In the genomic region with DNA sequence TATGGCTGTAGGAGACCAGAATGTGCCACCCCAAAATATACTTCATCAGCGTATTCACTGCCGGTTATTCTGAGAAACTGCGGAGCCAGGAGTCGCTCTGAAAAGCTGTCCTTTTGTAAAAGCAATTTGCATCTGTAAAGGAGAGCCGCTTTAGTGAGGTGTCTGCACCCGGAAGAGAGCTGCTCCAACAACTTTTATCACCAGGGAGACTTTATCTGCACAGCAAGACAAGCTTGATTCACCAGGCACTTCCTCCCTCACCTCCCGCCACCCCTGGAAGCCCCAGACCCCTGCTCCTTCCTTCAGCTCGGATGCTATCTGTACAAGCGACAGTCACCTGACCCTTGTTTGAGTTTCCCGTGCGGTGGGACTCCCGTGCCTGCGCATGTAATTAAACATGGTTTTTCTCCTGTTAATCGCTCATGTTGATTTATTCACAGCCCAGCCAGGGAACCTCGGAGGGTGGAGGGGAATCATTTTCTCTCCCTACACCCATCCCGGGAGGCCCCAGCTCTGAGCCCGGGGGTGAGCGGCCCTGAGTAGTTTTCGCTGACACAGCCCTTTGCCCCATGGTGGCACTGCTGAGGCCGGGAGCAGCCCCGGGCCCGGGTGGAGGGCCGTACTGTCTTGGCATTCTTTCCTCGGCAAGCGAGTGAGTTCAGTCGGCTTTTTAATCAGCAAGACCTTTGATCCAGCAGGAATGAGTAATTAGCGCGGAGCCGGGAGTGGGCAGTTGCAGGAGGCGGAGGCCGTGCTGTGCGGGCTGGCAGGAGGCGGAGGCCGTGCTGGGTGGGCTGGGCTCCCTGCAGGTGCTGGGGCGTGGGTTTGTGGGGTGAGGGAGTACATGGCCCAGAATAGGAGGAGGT, we compare ENCODE assay signal across 9 cellular contexts.
DNase-seq lines count a peak whose midpoint lies in the region; ATAC-seq and TF ChIP-seq lines count a peak whose summit lies in the region.
"Had no signal": no experiment of that assay in that cellular context is flagged by ENCODE, and none has a peak within 500 bp of the region (broad histone marks: within the 10 kb centered on the region; RNA-seq: fewer than 3 reads in every experiment).

No MANE protein-coding gene starts in this region.

- DNase-seq in left cardiac atrium (peak; percentile 43), Right ventricle myocardium inferior (ENCODE audit: missing footprints) (no peak), transverse colon (peak; percentile 88), breast epithelium (ENCODE audit: low spot score in 2 of 2) (no peak), G401 (ENCODE audit: low spot score) (no peak)

- H3K27ac Mint-ChIP-seq in activated naive CD8-positive, alpha-beta T cell = peak overlapping the region; percentile 72

- H3K4me1 ChIP-seq in liver (ENCODE audit: control insufficient read depth in 4 of 4, insufficient read depth in 4 of 4, low read length in 3 of 4) = peaks cover 7 to 30% (median 18%) of the 10 kb centered on the region in 4 donors
- peaks cover 19 to 52% (median 38%) of the 10 kb centered on the region in 4 donors for H3K4me1 ChIP-seq in transverse colon
- H3K4me1 ChIP-seq in breast epithelium = peaks cover 0 to 8% of the 10 kb centered on the region in 2 donors

- TF ChIP-seq EP300 in transverse colon (IDR thresholded peaks at IDR 0.05; ENCODE audit: low read depth) = no peak

- 27% methylated on average over 35 of the region's 35 CpGs for whole genome bisulfite sequencing in liver
- 45 to 52% methylated on average over 4 to 35 of the region's 35 CpGs for WGBS in transverse colon (ENCODE audit: low coverage in 1 of 2), 2 donors

- intact Hi-C loops in left cardiac atrium (cut with DNase I) = no loop called here
- intact Hi-C loops in Right ventricle myocardium inferior (cut with DNase I) = no loop called here
- intact Hi-C loops in transverse colon (cut with DNase I; ENCODE audit: low total_unique reads) = no loop called here
- intact Hi-C loops in breast epithelium (cut with DNase I; ENCODE audit: low total_unique reads) = no loop called here

- no peak for TF ChIP-seq CTCF in liver (IDR thresholded peaks at IDR 0.05; ENCODE audit: low read depth, low read length, missing input control)
- TF ChIP-seq CTCF in transverse colon (IDR thresholded peaks at IDR 0.05) = no peak
- TF ChIP-seq CTCF in breast epithelium (IDR thresholded peaks at IDR 0.05) = no peak

- no peaks in the 10 kb centered on the region for H3K9me3 Mint-ChIP-seq in activated naive CD8-positive, alpha-beta T cell (ENCODE audit: low read depth)

- no peaks in the 10 kb centered on the region for H3K36me3 Mint-ChIP-seq in activated naive CD8-positive, alpha-beta T cell

- in situ Hi-C loops in transverse colon (cut with MboI; ENCODE audit: low pct_ligation_motif_present in 1 of 4, low pct_unique_long_range_greater_than_20kb in 1 of 4, low sequenced_read_pairs in 3 of 4) = no loop called here
- in situ Hi-C loops in G401 (cut with HindIII; ENCODE audit: low sequenced_read_pairs) = no loop called here

- peak overlapping the region in 1 of 2 donors; percentile 71 for H3K9ac ChIP-seq in liver (ENCODE audit: low read depth in 1 of 2, low read length in 2 of 2)

- H3K4me3 Mint-ChIP-seq in activated naive CD8-positive, alpha-beta T cell = peak overlapping the region; percentile 82

- H3K36me3 ChIP-seq in liver (ENCODE audit: control insufficient read depth in 4 of 4, insufficient read depth in 3 of 4, low read depth in 1 of 4, low read length in 3 of 4) (no peaks in the 10 kb centered on the region), transverse colon (no peaks in the 10 kb centered on the region), breast epithelium (no peaks in the 10 kb centered on the region)
- H3K36me3 ChIP-seq: neutrophil had no signal

- H3K27me3 ChIP-seq in liver (ENCODE audit: control insufficient read depth in 4 of 4, insufficient read depth in 4 of 4, low read length in 3 of 4) (no peaks in the 10 kb centered on the region), transverse colon (no peaks in the 10 kb centered on the region), breast epithelium (no peaks in the 10 kb centered on the region)

- TF ChIP-seq POLR2A in transverse colon (IDR thresholded peaks at IDR 0.05) (peak; percentile 29), breast epithelium (IDR thresholded peaks at IDR 0.05) (no peak)

- no peaks in the 10 kb centered on the region for H3K9me3 ChIP-seq in liver (ENCODE audit: control insufficient read depth in 4 of 4, low read length in 3 of 4)
- no peaks in the 10 kb centered on the region for H3K9me3 ChIP-seq in transverse colon
- H3K9me3 ChIP-seq in breast epithelium = no peaks in the 10 kb centered on the region
- H3K9me3 ChIP-seq: neutrophil had no signal

- no peak for TF ChIP-seq RAD21 in liver (IDR thresholded peaks at IDR 0.05)

- ATAC-seq in left cardiac atrium (peak; percentile 58 to 84), Right ventricle myocardium inferior (no peak), HG02763 (IDR thresholded peaks at IDR 0.05; ENCODE audit: unreplicated experiment) (no peak)

- peak overlapping the region; percentile 43 to 67 for H3K27ac ChIP-seq in liver (ENCODE audit: low read depth in 1 of 2, low read length in 2 of 2)
- peak overlapping the region; percentile 83 to 90 (median 86) for H3K27ac ChIP-seq in transverse colon
- H3K27ac ChIP-seq in breast epithelium = no peak overlapping the region
- H3K27ac ChIP-seq: neutrophil had no signal

- no peaks in the 10 kb centered on the region for H3K27me3 Mint-ChIP-seq in activated naive CD8-positive, alpha-beta T cell

- H3K4me3 ChIP-seq in liver (ENCODE audit: low read depth in 1 of 3, low read length in 3 of 3) (peak overlapping the region in 1 of 3 donors; percentile 26), transverse colon (peak overlapping the region in 2 of 4 donors; percentile 15 to 26), breast epithelium (no peak overlapping the region)

- peaks cover 23% of the 10 kb centered on the region for H3K4me1 Mint-ChIP-seq in activated naive CD8-positive, alpha-beta T cell (ENCODE audit: low read depth)

TF ChIP-seq in liver, 16 proteins besides CTCF, POLR2A, EP300 and RAD21:
- TF ChIP-seq SP1 (IDR thresholded peaks at IDR 0.05) (peak; percentile 24), FOXA2 (IDR thresholded peaks at IDR 0.05) (no peak), TAF1 (conservative IDR thresholded peaks at IDR 0.05) (no peak), RXRA (IDR thresholded peaks at IDR 0.05) (peak; percentile 24 to 45), GABPA (IDR thresholded peaks at IDR 0.05 in 1 of 2, conservative IDR thresholded peaks at IDR 0.05 in 1 of 2) (no peak), EGR1 (IDR thresholded peaks at IDR 0.05; ENCODE audit: low read depth in 2 of 2) (no peak), JUND (IDR thresholded peaks at IDR 0.05) (peak in 1 of 2 donors; percentile 13), FOXA1 (IDR thresholded peaks at IDR 0.05) (no peak), HNF4G (IDR thresholded peaks at IDR 0.05) (no peak), NR2F2 (IDR thresholded peaks at IDR 0.05) (peak; percentile 38), YY1 (IDR thresholded peaks at IDR 0.05) (peak; percentile 72), HNF4A (conservative IDR thresholded peaks at IDR 0.05) (peak; percentile 35 to 62)
- TF ChIP-seq, protein P1, sequence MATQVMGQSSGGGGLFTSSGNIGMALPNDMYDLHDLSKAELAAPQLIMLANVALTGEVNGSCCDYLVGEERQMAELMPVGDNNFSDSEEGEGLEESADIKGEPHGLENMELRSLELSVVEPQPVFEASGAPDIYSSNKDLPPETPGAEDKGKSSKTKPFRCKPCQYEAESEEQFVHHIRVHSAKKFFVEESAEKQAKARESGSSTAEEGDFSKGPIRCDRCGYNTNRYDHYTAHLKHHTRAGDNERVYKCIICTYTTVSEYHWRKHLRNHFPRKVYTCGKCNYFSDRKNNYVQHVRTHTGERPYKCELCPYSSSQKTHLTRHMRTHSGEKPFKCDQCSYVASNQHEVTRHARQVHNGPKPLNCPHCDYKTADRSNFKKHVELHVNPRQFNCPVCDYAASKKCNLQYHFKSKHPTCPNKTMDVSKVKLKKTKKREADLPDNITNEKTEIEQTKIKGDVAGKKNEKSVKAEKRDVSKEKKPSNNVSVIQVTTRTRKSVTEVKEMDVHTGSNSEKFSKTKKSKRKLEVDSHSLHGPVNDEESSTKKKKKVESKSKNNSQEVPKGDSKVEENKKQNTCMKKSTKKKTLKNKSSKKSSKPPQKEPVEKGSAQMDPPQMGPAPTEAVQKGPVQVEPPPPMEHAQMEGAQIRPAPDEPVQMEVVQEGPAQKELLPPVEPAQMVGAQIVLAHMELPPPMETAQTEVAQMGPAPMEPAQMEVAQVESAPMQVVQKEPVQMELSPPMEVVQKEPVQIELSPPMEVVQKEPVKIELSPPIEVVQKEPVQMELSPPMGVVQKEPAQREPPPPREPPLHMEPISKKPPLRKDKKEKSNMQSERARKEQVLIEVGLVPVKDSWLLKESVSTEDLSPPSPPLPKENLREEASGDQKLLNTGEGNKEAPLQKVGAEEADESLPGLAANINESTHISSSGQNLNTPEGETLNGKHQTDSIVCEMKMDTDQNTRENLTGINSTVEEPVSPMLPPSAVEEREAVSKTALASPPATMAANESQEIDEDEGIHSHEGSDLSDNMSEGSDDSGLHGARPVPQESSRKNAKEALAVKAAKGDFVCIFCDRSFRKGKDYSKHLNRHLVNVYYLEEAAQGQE (IDR thresholded peaks at IDR 0.05) = no peak
- TF ChIP-seq, protein P2, sequence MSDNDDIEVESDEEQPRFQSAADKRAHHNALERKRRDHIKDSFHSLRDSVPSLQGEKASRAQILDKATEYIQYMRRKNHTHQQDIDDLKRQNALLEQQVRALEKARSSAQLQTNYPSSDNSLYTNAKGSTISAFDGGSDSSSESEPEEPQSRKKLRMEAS (IDR thresholded peaks at IDR 0.05) = no peak
- TF ChIP-seq, protein P3, sequence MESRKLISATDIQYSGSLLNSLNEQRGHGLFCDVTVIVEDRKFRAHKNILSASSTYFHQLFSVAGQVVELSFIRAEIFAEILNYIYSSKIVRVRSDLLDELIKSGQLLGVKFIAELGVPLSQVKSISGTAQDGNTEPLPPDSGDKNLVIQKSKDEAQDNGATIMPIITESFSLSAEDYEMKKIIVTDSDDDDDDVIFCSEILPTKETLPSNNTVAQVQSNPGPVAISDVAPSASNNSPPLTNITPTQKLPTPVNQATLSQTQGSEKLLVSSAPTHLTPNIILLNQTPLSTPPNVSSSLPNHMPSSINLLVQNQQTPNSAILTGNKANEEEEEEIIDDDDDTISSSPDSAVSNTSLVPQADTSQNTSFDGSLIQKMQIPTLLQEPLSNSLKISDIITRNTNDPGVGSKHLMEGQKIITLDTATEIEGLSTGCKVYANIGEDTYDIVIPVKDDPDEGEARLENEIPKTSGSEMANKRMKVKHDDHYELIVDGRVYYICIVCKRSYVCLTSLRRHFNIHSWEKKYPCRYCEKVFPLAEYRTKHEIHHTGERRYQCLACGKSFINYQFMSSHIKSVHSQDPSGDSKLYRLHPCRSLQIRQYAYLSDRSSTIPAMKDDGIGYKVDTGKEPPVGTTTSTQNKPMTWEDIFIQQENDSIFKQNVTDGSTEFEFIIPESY (IDR thresholded peaks at IDR 0.05) = no peak
- TF ChIP-seq, protein P4, sequence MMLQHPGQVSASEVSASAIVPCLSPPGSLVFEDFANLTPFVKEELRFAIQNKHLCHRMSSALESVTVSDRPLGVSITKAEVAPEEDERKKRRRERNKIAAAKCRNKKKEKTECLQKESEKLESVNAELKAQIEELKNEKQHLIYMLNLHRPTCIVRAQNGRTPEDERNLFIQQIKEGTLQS (IDR thresholded peaks at IDR 0.05) = no peak

Comparison
In these comparisons a context has a peak if more than half of its experiments do, and no peak if none do; other contexts are left out.
1. ATAC-seq: peak in left cardiac atrium (2 of 2); none in Right ventricle myocardium inferior (single experiment) and HG02763 (single experiment).
2. DNase-seq: peak in left cardiac atrium (single experiment) and transverse colon (single experiment); none in Right ventricle myocardium inferior (single experiment), breast epithelium (0 of 2) and G401 (single experiment).
3. H3K27ac ChIP-seq: peak in liver (2 of 2) and transverse colon (4 of 4); none in breast epithelium (0 of 2).